In the genomic region with DNA sequence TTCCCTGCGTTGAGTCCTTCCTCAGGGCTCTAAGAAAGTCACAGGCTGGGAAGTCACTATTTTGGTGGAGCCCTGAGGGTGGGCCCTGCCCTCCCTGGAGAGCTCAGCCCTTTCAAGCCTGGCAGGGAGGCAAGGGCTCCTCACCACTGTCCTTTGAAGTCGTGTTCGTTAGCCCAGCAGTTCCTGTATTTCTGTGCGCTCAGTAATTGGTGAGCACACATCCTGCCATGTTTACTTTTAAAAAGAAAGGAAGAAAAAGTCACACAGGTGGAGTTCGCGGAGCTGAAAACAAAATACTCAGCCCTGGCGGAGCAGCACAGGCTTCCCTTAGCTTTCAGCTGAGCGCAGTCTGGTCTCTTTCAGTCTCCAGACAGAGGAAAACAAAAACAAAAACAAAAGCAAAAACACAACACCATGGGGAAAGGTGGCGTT, we compare ENCODE assay signal across 9 cellular contexts. TPM values are rescaled to one million over a fixed set of nuclear protein-coding genes. Genes with fewer than 3 reads are reported as not detected.
DNase-seq lines count a peak whose midpoint lies in the region; ATAC-seq lines count a peak whose summit lies in the region.
"Had no signal": no experiment of that assay in that cellular context is flagged by ENCODE, and none has a peak within 500 bp of the region (broad histone marks: within the 10 kb centered on the region; RNA-seq: fewer than 3 reads in every experiment).

No MANE protein-coding gene starts in this region.

- H3K9me3 Mint-ChIP-seq in activated naive CD8-positive, alpha-beta T cell treated with anti-CD3 and anti-CD28 coated beads for 36 hours = peaks cover 3% of the 10 kb centered on the region

- intact Hi-C loops in left colon (cut with DNase I, micrococcal nuclease) = no loop called here

- no peaks in the 10 kb centered on the region for H3K27me3 Mint-ChIP-seq in activated naive CD8-positive, alpha-beta T cell treated with anti-CD3 and anti-CD28 coated beads for 36 hours

- peaks cover 67% of the 10 kb centered on the region for H3K4me1 Mint-ChIP-seq in activated naive CD8-positive, alpha-beta T cell treated with anti-CD3 and anti-CD28 coated beads for 36 hours

- H3K4me3 Mint-ChIP-seq in activated naive CD8-positive, alpha-beta T cell treated with anti-CD3 and anti-CD28 coated beads for 36 hours = peak overlapping the region; percentile 93

- peak; percentile 40 for ATAC-seq in GM19452 (IDR thresholded peaks at IDR 0.05; ENCODE audit: unreplicated experiment)
- no peak for ATAC-seq in left colon

- peaks cover 44% of the 10 kb centered on the region for H3K36me3 Mint-ChIP-seq in activated naive CD8-positive, alpha-beta T cell treated with anti-CD3 and anti-CD28 coated beads for 36 hours

- DNase-seq in T-helper 2 cell (peak in 3 of 5 experiments; percentile 48 to 89 (median 55)), caudate nucleus (lab: John Stamatoyannopoulos, UW) (no peak), HCEC 1CT (no peak), left colon (no peak), C1 segment of cervical spinal cord (lab: John Stamatoyannopoulos, UW) (no peak)
- DNase-seq in activated naive CD8-positive, alpha-beta T cell treated with anti-CD3 and anti-CD28 coated beads for 36 hours = peak; percentile 38
- DNase-seq in stimulated activated CD4-positive, alpha-beta T cell treated with anti-CD3 and anti-CD28 coated beads, Interleukin-1b, Interleukin-23, amount 100 ng/mL, for 48 hours = peak; percentile 42
- DNase-seq: RPMI8226 had no signal

- H3K27ac Mint-ChIP-seq in activated naive CD8-positive, alpha-beta T cell treated with anti-CD3 and anti-CD28 coated beads for 36 hours = peak overlapping the region; percentile 99

- H3K27ac ChIP-seq in caudate nucleus (ENCODE audit: low read depth, low read length) = no peak overlapping the region

RNA-seq across cellular contexts. Expression of a gene that starts 37.1 kb away (rescaled TPM):
- total RNA-seq in activated naive CD8-positive, alpha-beta T cell treated with anti-CD3 and anti-CD28 coated beads for 36 hours = 10 to 100 TPM; 44.9 to 45.9 TPM
- total RNA-seq in left colon = under 1 TPM; 0.89 TPM

Comparison
In these comparisons a context has a peak if more than half of its experiments do, and no peak if none do; other contexts are left out.
1. DNase-seq: peak in T-helper 2 cell (3 of 5), activated naive CD8-positive, alpha-beta T cell treated with anti-CD3 and anti-CD28 coated beads for 36 hours (single experiment) and stimulated activated CD4-positive, alpha-beta T cell treated with anti-CD3 and anti-CD28 coated beads, Interleukin-1b, Interleukin-23, amount 100 ng/mL, for 48 hours (single experiment); none in caudate nucleus (0 of 61), HCEC 1CT (single experiment), left colon (0 of 2) and C1 segment of cervical spinal cord (0 of 14).
2. RNA of a gene that starts 37.1 kb away (total RNA-seq): 44.9 to 45.9 TPM in activated naive CD8-positive, alpha-beta T cell treated with anti-CD3 and anti-CD28 coated beads for 36 hours; 0.89 TPM in left colon; every median in the first group is over 10 times any median in the second.